Comparison of ENCODE assay signal across 9 cellular contexts in genomic region chr4:6030679-6031078, GRCh38. TPM values are rescaled to one million over a fixed set of nuclear protein-coding genes. Genes with fewer than 3 reads are reported as not detected.
"Had no signal": no experiment of that assay in that cellular context is flagged by ENCODE, and none has a peak within 500 bp of the region (broad histone marks: within the 10 kb centered on the region; RNA-seq: fewer than 3 reads in every experiment).

No MANE protein-coding gene starts in this region.

- H3K4me1 ChIP-seq: HAP-1 had no signal

- H3K36me3 Mint-ChIP-seq: IgD-negative memory B cell had no signal

- H2AFZ ChIP-seq: GM23248 had no signal

- H3K27ac ChIP-seq: GM23248, HL-60 had no signal

- DNase-seq: GM23248, H7, HFFc6 had no signal

- ATAC-seq: HCT116, HepG2 had no signal

- H3K27ac Mint-ChIP-seq: HFFc6, IgD-negative memory B cell had no signal

- FAIRE-seq: HepG2 had no signal

- H3K4me1 Mint-ChIP-seq: IgD-negative memory B cell had no signal

- H3K4me3 ChIP-seq: GM23248, HAP-1 had no signal

- H3K4me3 Mint-ChIP-seq: HFFc6, IgD-negative memory B cell had no signal

- H3K36me3 ChIP-seq: HAP-1 had no signal

RNA-seq across cellular contexts. Expression of gene C4orf50, which starts 12.4 kb away (rescaled TPM):
- total RNA-seq: GM23248, HepG2, HFFc6, HT1080 had no signal
- polyA plus RNA-seq: GM23248, HepG2, IgD-negative memory B cell had no signal
